32 cellular contexts compared by ENCODE assay signal in the genomic region with DNA sequence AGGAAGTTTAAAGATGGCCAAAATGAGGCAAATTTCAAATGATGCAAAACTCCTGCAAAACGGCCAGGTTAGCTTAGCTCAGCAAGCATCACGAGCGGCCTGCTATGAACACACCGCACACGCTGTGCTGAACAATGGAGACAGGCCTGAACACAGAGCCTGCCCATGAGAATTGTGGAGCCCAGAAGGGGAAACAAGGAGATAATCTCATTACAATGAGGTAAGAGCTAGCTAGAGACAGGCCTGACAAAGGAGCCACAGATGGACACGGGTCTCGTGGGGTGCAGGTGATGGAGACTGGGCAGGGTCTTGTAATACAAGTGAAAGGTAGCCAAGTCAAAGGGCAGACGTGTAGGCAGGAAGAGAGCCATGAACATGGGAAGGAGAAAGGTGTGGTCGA. TPM values are rescaled to one million over a fixed set of nuclear protein-coding genes. Genes with fewer than 3 reads are reported as not detected.
A peak's percentile ranks its signal among the peaks of the same experiment; 100 is the strongest.
DNase-seq lines count a peak whose midpoint lies in the region; ATAC-seq and TF ChIP-seq lines count a peak whose summit lies in the region.
"Had no signal": no experiment of that assay in that cellular context is flagged by ENCODE, and none has a peak within 500 bp of the region (broad histone marks: within the 10 kb centered on the region; RNA-seq: fewer than 3 reads in every experiment).

No MANE protein-coding gene starts in this region.

- no peak overlapping the region for H3K4me3 ChIP-seq in IMR-90 (ENCODE audit: insufficient read depth, low read depth, low read length)
- H3K4me3 ChIP-seq: coronary artery, GM23338, left lung, MG63, prostate gland, SJCRH30, tibial artery, vagina had no signal

- H3K4ac ChIP-seq in IMR-90 (ENCODE audit: low read depth, low read length): no peak overlapping the region

- no peak overlapping the region for H2BK120ac ChIP-seq in IMR-90 (ENCODE audit: low read depth, low read length)

- CTCF ChIA-PET in IMR-90 (lab: Yijun Ruan, JAX): no interaction called here

- H4K91ac ChIP-seq in IMR-90 (ENCODE audit: insufficient read depth, low read depth, low read length): no peak overlapping the region

- H3K9me1 ChIP-seq in IMR-90 (ENCODE audit: insufficient read depth, low read length): peaks cover 47% of the 10 kb centered on the region

- H2AK9ac ChIP-seq in IMR-90 (replicated peaks; ENCODE audit: low read depth, low read length, poor library complexity): no peak overlapping the region

- peaks cover 18% of the 10 kb centered on the region for H3K4me1 ChIP-seq in IMR-90 (ENCODE audit: control insufficient read depth, insufficient read depth, low read length)
- H3K4me1 ChIP-seq: prostate gland, SJCRH30, tibial artery, vagina had no signal

- peaks cover 11% of the 10 kb centered on the region for H3K36me3 ChIP-seq in IMR-90 (ENCODE audit: control insufficient read depth, insufficient read depth, low read length)
- H3K36me3 ChIP-seq: prostate gland, vagina had no signal

- H3K18ac ChIP-seq in IMR-90 (ENCODE audit: low read depth, low read length): no peak overlapping the region

- H3K9me3 Mint-ChIP-seq in activated T-cell treated with anti-CD3 and anti-CD28 coated beads, Interleukin-2, amount 50 U/mL, for 72 hours: no peaks in the 10 kb centered on the region
- H3K9me3 Mint-ChIP-seq: activated CD4-positive, alpha-beta T cell treated with anti-CD3 and anti-CD28 coated beads, Interleukin-2, amount 10 ng/mL, durations not matched to agents 7 days and 5 days; activated T-helper 1 cell treated with anti-CD3 and anti-CD28 coated beads, Interleukin-12 subunit alpha, Interleukin-12 subunit beta, Interleukin-2, Interleukin-4 antibody, amounts not matched to agents 30 ng/mL and 10 ng/mL and 1 ng/mL, durations not matched to agents 14 hours and 24 hours and 36 hours; CD8-positive, alpha-beta T cell; GM23338 had no signal

- no peak overlapping the region for H3K4me2 ChIP-seq in IMR-90 (ENCODE audit: low read depth, low read length)
- H3K4me2 ChIP-seq: GM23338 had no signal

- H4K8ac ChIP-seq in IMR-90 (ENCODE audit: low read depth in 2 of 2, low read length in 2 of 2): no peak overlapping the region

- H3K27ac Mint-ChIP-seq in activated T-cell treated with anti-CD3 and anti-CD28 coated beads, Interleukin-2, amount 50 U/mL, for 72 hours: peak overlapping the region; percentile 33
- H3K27ac Mint-ChIP-seq: activated CD4-positive, alpha-beta T cell treated with anti-CD3 and anti-CD28 coated beads, Interleukin-2, amount 10 ng/mL, durations not matched to agents 7 days and 5 days; activated T-helper 1 cell treated with anti-CD3 and anti-CD28 coated beads, Interleukin-12 subunit alpha, Interleukin-12 subunit beta, Interleukin-2, Interleukin-4 antibody, amounts not matched to agents 30 ng/mL and 10 ng/mL and 1 ng/mL, durations not matched to agents 14 hours and 24 hours and 36 hours; CD8-positive, alpha-beta T cell had no signal

- no peak for ATAC-seq in activated T-cell treated with anti-CD3 and anti-CD28 coated beads, Interleukin-2, amount 50 U/mL, for 72 hours (replicated peaks in 1 of 2)
- ATAC-seq in IMR-90 (ENCODE audit: low read depth): no peak
- ATAC-seq in GM21723 (IDR thresholded peaks at IDR 0.05; ENCODE audit: unreplicated experiment): no peak
- no peak for ATAC-seq in GM18520 (IDR thresholded peaks at IDR 0.05; ENCODE audit: unreplicated experiment)
- ATAC-seq: CD8-positive, alpha-beta T cell; GM23338; left lung had no signal

- 94% methylated on average over 3 of the region's 9 CpGs; no CpG with 5 or more reads in 1 of the 2 experiments for WGBS in IMR-90 (ENCODE audit: extremely low coverage in 2 of 2, insufficient read length in 1 of 2), 2 experiments

- TF ChIP-seq POLR2A in IMR-90 (IDR thresholded peaks at IDR 0.05; ENCODE audit: low read depth, low read length): no peak

- no peak overlapping the region for H2BK15ac ChIP-seq in IMR-90 (ENCODE audit: low read depth, low read length)

- H3K23ac ChIP-seq in IMR-90 (ENCODE audit: low read depth, low read length): no peak overlapping the region

- intact Hi-C loops in IMR-90 (cut with micrococcal nuclease): no loop called here

- no peaks in the 10 kb centered on the region for H3K27me3 Mint-ChIP-seq in activated T-cell treated with anti-CD3 and anti-CD28 coated beads, Interleukin-2, amount 50 U/mL, for 72 hours (ENCODE audit: low read depth)
- H3K27me3 Mint-ChIP-seq: activated CD4-positive, alpha-beta T cell treated with anti-CD3 and anti-CD28 coated beads, Interleukin-2, amount 10 ng/mL, durations not matched to agents 7 days and 5 days had no signal

- no peak for TF ChIP-seq RAD21 in IMR-90 (IDR thresholded peaks at IDR 0.05; ENCODE audit: low read length)

- no peak overlapping the region for H3K4me3 Mint-ChIP-seq in activated T-cell treated with anti-CD3 and anti-CD28 coated beads, Interleukin-2, amount 50 U/mL, for 72 hours
- H3K4me3 Mint-ChIP-seq: activated CD4-positive, alpha-beta T cell treated with anti-CD3 and anti-CD28 coated beads, Interleukin-2, amount 10 ng/mL, durations not matched to agents 7 days and 5 days; activated T-helper 1 cell treated with anti-CD3 and anti-CD28 coated beads, Interleukin-12 subunit alpha, Interleukin-12 subunit beta, Interleukin-2, Interleukin-4 antibody, amounts not matched to agents 30 ng/mL and 10 ng/mL and 1 ng/mL, durations not matched to agents 14 hours and 24 hours and 36 hours; CD8-positive, alpha-beta T cell; GM23338 had no signal

- peaks cover 1 to 9% of the 10 kb centered on the region in 2 donors for H3K36me3 Mint-ChIP-seq in activated T-cell treated with anti-CD3 and anti-CD28 coated beads, Interleukin-2, amount 50 U/mL, for 72 hours (ENCODE audit: insufficient read depth in 2 of 2)

- no peak for DNase-seq in activated T-cell treated with anti-CD3 and anti-CD28 coated beads, Interleukin-2, amount 50 U/mL, for 72 hours
- DNase-seq in activated T-cell treated with anti-CD3 and anti-CD28 coated beads, Interleukin-2, amount 50 U/mL, for 1 hour: no peak
- DNase-seq in IMR-90 (no peak), retina (peak; percentile 23), NOMO-1 treated with DMSO at 0.1 percent for 48 hours (lab: John Stamatoyannopoulos, UW; ENCODE audit: unreplicated experiment) (no peak)
- DNase-seq: activated CD4-positive, alpha-beta T cell treated with anti-CD3 and anti-CD28 coated beads, Interleukin-2, amount 10 ng/mL, durations not matched to agents 7 days and 5 days; activated naive CD4-positive, alpha-beta T cell treated with anti-CD3 and anti-CD28 coated beads, Interleukin-2, amount 50 U/mL, for 16 hours; aorta; CD8-positive, alpha-beta T cell; DMS 273 treated with DMSO at 0.1 percent for 48 hours; effector memory CD4-positive, alpha-beta T cell; KBM-7; left lung; mesendoderm; MG63; NCI-H1105; NCI-H2081; NCI-H226; NCI-H748 treated with DMSO at 0.1 percent for 48 hours; occipital lobe; RPMI8226; SJCRH30; stimulated activated CD4-positive, alpha-beta T cell treated with anti-CD3 and anti-CD28 coated beads, Interleukin-4, amount 100 ng/mL, for 1 hour; tibial artery had no signal

- H2BK20ac ChIP-seq in IMR-90 (ENCODE audit: low read depth, low read length): no peak overlapping the region

- dilution Hi-C loops in IMR-90 (cut with HindIII; ENCODE audit: low sequenced_read_pairs, unreplicated experiment): no loop called here

- peaks cover 34 to 92% of the 10 kb centered on the region in 2 experiments for H3K79me1 ChIP-seq in IMR-90 (ENCODE audit: low read depth in 1 of 2, low read length in 2 of 2)

- peaks cover 83% of the 10 kb centered on the region for H4K20me1 ChIP-seq in IMR-90 (ENCODE audit: insufficient read depth, low read length)

- no peak for TF ChIP-seq CTCF in IMR-90 (conservative IDR thresholded peaks at IDR 0.05; ENCODE audit: low read depth, low read length)

- no peaks in the 10 kb centered on the region for H3K9me3 ChIP-seq in IMR-90 (ENCODE audit: control insufficient read depth, insufficient read depth, low read length)
- H3K9me3 ChIP-seq: left lung, MG63, prostate gland, SJCRH30, tibial artery, vagina had no signal

- no peak overlapping the region for H4K5ac ChIP-seq in IMR-90 (ENCODE audit: low read depth, low read length)

- no peak overlapping the region for H3K9ac ChIP-seq in IMR-90 (ENCODE audit: low read depth, low read length)

- peaks cover 48% of the 10 kb centered on the region for H3K4me1 Mint-ChIP-seq in activated T-cell treated with anti-CD3 and anti-CD28 coated beads, Interleukin-2, amount 50 U/mL, for 72 hours (ENCODE audit: low read depth)

- H2AK5ac ChIP-seq in IMR-90 (ENCODE audit: low read depth, low read length): peak overlapping the region; percentile 14; the same call in 1 of the 2 replicates

- H2AFZ ChIP-seq in IMR-90 (replicated peaks; ENCODE audit: low read length, poor library complexity): no peak overlapping the region
- H2AFZ ChIP-seq: GM23338 had no signal

- no TSS peak for BruUV-seq in IMR-90 (replicated peaks; lab: Mats Ljungman, UMichigan)

- H3K27me3 ChIP-seq in IMR-90 (ENCODE audit: control insufficient read depth, insufficient read depth, low read length): no peaks in the 10 kb centered on the region
- H3K27me3 ChIP-seq: left lung, MG63, SJCRH30, tibial artery, vagina had no signal

- in situ Hi-C loops in IMR-90 (cut with MboI; ENCODE audit: low sequenced_read_pairs): no loop called here

- no peak overlapping the region for H3K14ac ChIP-seq in IMR-90 (replicated peaks; ENCODE audit: low read depth, low read length)

- H3K27ac ChIP-seq in IMR-90 (ENCODE audit: insufficient read depth, low read length) (no peak overlapping the region), cingulate gyrus (ENCODE audit: low read depth, low read length) (peak overlapping the region; percentile 39)
- H3K27ac ChIP-seq: coronary artery, left lung, prostate gland, SJCRH30, tibial artery, vagina had no signal

- POLR2A ChIA-PET in IMR-90 (lab: Charles Lee; ENCODE audit: unreplicated experiment): no interaction called here

- no peak overlapping the region for H2BK5ac ChIP-seq in IMR-90 (ENCODE audit: low read depth, low read length, poor library complexity, severe bottlenecking)

- H3K56ac ChIP-seq in IMR-90 (ENCODE audit: extremely low read depth, insufficient read depth, low read length): no peak overlapping the region

TF ChIP-seq in IMR-90, 13 proteins besides CTCF, POLR2A, EP300 and RAD21:
- TF ChIP-seq CEBPB (IDR thresholded peaks at IDR 0.05; ENCODE audit: low read depth, low read length): no peak
- no peak for TF ChIP-seq MXI1 (IDR thresholded peaks at IDR 0.05; ENCODE audit: borderline replicate concordance, low read depth, low read length)
- no peak for TF ChIP-seq RCOR1 (IDR thresholded peaks at IDR 0.05; ENCODE audit: insufficient replicate concordance, low read length)
- no peak for TF ChIP-seq RFX5 (IDR thresholded peaks at IDR 0.05; ENCODE audit: low read depth, low read length)
- TF ChIP-seq FOS (IDR thresholded peaks at IDR 0.05; ENCODE audit: low read depth, low read length): no peak

RNA-seq across cellular contexts. Expression of gene PSMB7, which starts 50.2 kb away (rescaled TPM):
- 100 to 1,000 TPM; 120 to 126 TPM for total RNA-seq in activated T-cell treated with anti-CD3 and anti-CD28 coated beads, Interleukin-2, amount 50 U/mL, for 72 hours
- total RNA-seq in IMR-90 (2012; rRNA removed): 369 and 430 TPM in 2 replicates
- 318 and 340 TPM in 2 replicates for polyA plus RNA-seq in IMR-90 (2012; rRNA removed)
- 154 and 232 TPM in 2 replicates for polyA plus RNA-seq in IMR-90 (2012; cell fraction: cytosol; rRNA removed)
- polyA plus RNA-seq in IMR-90 (2012; cell fraction: nucleus; rRNA removed; ENCODE audit: low replicate concordance): 50.0 and 129 TPM in 2 replicates
